20 cellular contexts compared by ENCODE assay signal in genomic region chrX:93637591-93637990, GRCh38. TPM values are rescaled to one million over a fixed set of nuclear protein-coding genes. Genes with fewer than 3 reads are reported as not detected.
A peak's percentile ranks its signal among the peaks of the same experiment; 100 is the strongest.
DNase-seq lines count a peak whose midpoint lies in the region; ATAC-seq lines count a peak whose summit lies in the region.
"Had no signal": no experiment of that assay in that cellular context is flagged by ENCODE, and none has a peak within 500 bp of the region (broad histone marks: within the 10 kb centered on the region; RNA-seq: fewer than 3 reads in every experiment).

No MANE protein-coding gene starts in this region.

- no peak overlapping the region for H3K9ac ChIP-seq in HUES64 (ENCODE audit: low read depth, low read length)
- H3K9ac ChIP-seq: BLaER1 had no signal

- H3K4me3 ChIP-seq in HUES64 (ENCODE audit: low read length), result no peak overlapping the region
- H3K4me3 ChIP-seq: BLaER1, GM12878 had no signal

- 87% methylated on average over 2 of the region's 2 CpGs for WGBS in HUES64

- no peaks in the 10 kb centered on the region for H3K4me1 ChIP-seq in HUES64 (ENCODE audit: insufficient read depth, low read length)
- H3K4me1 ChIP-seq: BLaER1, Caco-2 had no signal

- ATAC-seq in GM19324 (IDR thresholded peaks at IDR 0.05; ENCODE audit: low FRiP score, unreplicated experiment) (no peak), HG03457 (IDR thresholded peaks at IDR 0.05; ENCODE audit: unreplicated experiment) (no peak)
- ATAC-seq: GM12878 had no signal

- no peaks in the 10 kb centered on the region for H3K27me3 ChIP-seq in HUES64 (ENCODE audit: insufficient read depth, low read length)

- peak overlapping the region; percentile 79; the same call in 1 of the 2 replicates for H3K27ac ChIP-seq in HUES64 (ENCODE audit: low read depth, low read length)
- H3K27ac ChIP-seq: 22Rv1, BLaER1, HL-60 had no signal

- DNase-seq in ELF-1 (ENCODE audit: low read depth, low spot score) (peak; percentile 36), iPS DF 19.7 (ENCODE audit: low read depth, low spot score) (peak; percentile 9), mesenteric fat pad (ENCODE audit: low spot score) (peak; percentile 35), OCI-M2 (lab: John Stamatoyannopoulos, UW; ENCODE audit: unreplicated experiment) (no peak)
- DNase-seq: AML-193; Caco-2; CD8-positive, alpha-beta memory T cell; DMS53; IMR-90; Kasumi-1; KBM-7 had no signal

- no peaks in the 10 kb centered on the region for H3K36me3 ChIP-seq in HUES64 (ENCODE audit: insufficient read depth, low read length)
- H3K36me3 ChIP-seq: BLaER1 had no signal

- H3K9me3 ChIP-seq in HUES64 (ENCODE audit: insufficient read depth, low read depth, low read length), result 0 out of 2 replicates have a peak, but pooled peaks cover 6% of the 10 kb centered on the region
- H3K9me3 ChIP-seq: BLaER1, Caco-2 had no signal

RNA-seq across cellular contexts. Expression of gene NAP1L3, which starts 35.8 kb away (rescaled TPM):
- polyA plus RNA-seq in HUES64 (2013, experiment 1 of 2), result 25.9 TPM
- 26.1 TPM for polyA plus RNA-seq in HUES64 (2013, experiment 2 of 2)
- 0.67 TPM for total RNA-seq in mesenteric fat pad
- total RNA-seq: Caco-2, G401, GM12878 had no signal

RNA-seq across cellular contexts. Expression of gene FAM133A, which starts 36.4 kb away (rescaled TPM):
- 0.45 TPM for polyA plus RNA-seq in HUES64 (2013, experiment 1 of 2)
- 0.38 TPM for polyA plus RNA-seq in HUES64 (2013, experiment 2 of 2)
- not detected for total RNA-seq in mesenteric fat pad
- total RNA-seq: A673; Caco-2; CD8-positive, alpha-beta memory T cell; G401; GM12878 had no signal
- polyA plus RNA-seq: CD8-positive, alpha-beta memory T cell; IMR-90 had no signal
